14 cellular contexts compared by ENCODE assay signal in genomic region chr19:55553217-55554182, GRCh38. TPM values are rescaled to one million over a fixed set of nuclear protein-coding genes. Genes with fewer than 3 reads are reported as not detected.
DNase-seq lines count a peak whose midpoint lies in the region; TF ChIP-seq lines count a peak whose summit lies in the region.
"Had no signal": no experiment of that assay in that cellular context is flagged by ENCODE, and none has a peak within 500 bp of the region (broad histone marks: within the 10 kb centered on the region; RNA-seq: fewer than 3 reads in every experiment).

No MANE protein-coding gene starts in this region.

- BruUV-seq in OCI-LY7 (replicated peaks; lab: Mats Ljungman, UMichigan) = no TSS peak

- H4K20me1 ChIP-seq in GM23248 (ENCODE audit: insufficient read depth) = no peaks in the 10 kb centered on the region
- no peaks in the 10 kb centered on the region for H4K20me1 ChIP-seq in hepatocyte (ENCODE audit: insufficient read depth, poor library complexity, severe bottlenecking)
- no peaks in the 10 kb centered on the region for H4K20me1 ChIP-seq in OCI-LY7 (ENCODE audit: insufficient read depth, low read length)

- H2AFZ ChIP-seq in GM23248 (peak overlapping the region; percentile 32), hepatocyte (peak overlapping the region; percentile 12), OCI-LY7 (ENCODE audit: low read length) (no peak overlapping the region)

- H3K27me3 ChIP-seq in GM23248 (replicated peaks; ENCODE audit: insufficient read depth) (no peaks in the 10 kb centered on the region), hepatocyte (no peaks in the 10 kb centered on the region)
- H3K27me3 ChIP-seq: BE2C, uterus had no signal

- WGBS in GM23248 (ENCODE audit: low coverage in 1 of 2, low lambda C conversion rate in 2 of 2, missing lambda C conversion rate in 2 of 2), 2 experiments = 35 to 40% methylated on average over 12 to 13 of the region's 13 CpGs
- 53% methylated on average over 9 of the region's 13 CpGs for WGBS in hepatocyte (ENCODE audit: low lambda C conversion rate, missing lambda C conversion rate)

- peaks cover 5% of the 10 kb centered on the region for H3F3A ChIP-seq in GM23248 (ENCODE audit: insufficient read depth)

- 0 out of 2 replicates have a peak overlapping the region, but pooled peaks have one; percentile 5 for H3K9ac ChIP-seq in GM23248

- TF ChIP-seq CTCF in hepatocyte (IDR thresholded peaks at IDR 0.05; ENCODE audit: poor library complexity) (no peak), OCI-LY7 (conservative IDR thresholded peaks at IDR 0.05; ENCODE audit: low read length) (no peak)

- POLR2A ChIA-PET in OCI-LY7 (lab: Charles Lee) = no interaction called here

- H3K4me2 ChIP-seq in GM23248 (ENCODE audit: unreplicated experiment) (peak overlapping the region; percentile 20), hepatocyte (peak overlapping the region; percentile 27), OCI-LY7 (ENCODE audit: low read length) (no peak overlapping the region)

- H3K79me2 ChIP-seq in GM23248 (ENCODE audit: insufficient read depth) = no peaks in the 10 kb centered on the region
- H3K79me2 ChIP-seq in hepatocyte = no peaks in the 10 kb centered on the region
- no peaks in the 10 kb centered on the region for H3K79me2 ChIP-seq in OCI-LY7 (ENCODE audit: insufficient read depth, low read depth, low read length)

- H3K9me2 ChIP-seq in GM23248 (ENCODE audit: insufficient read depth) = no peaks in the 10 kb centered on the region
- H3K9me2 ChIP-seq in hepatocyte (replicated peaks; ENCODE audit: insufficient read depth) = no peaks in the 10 kb centered on the region
- no peaks in the 10 kb centered on the region for H3K9me2 ChIP-seq in OCI-LY7 (ENCODE audit: insufficient read depth, low read length)

- peak overlapping the region; percentile 46 for H3K27ac ChIP-seq in GM23248
- peak overlapping the region; percentile 43 for H3K27ac ChIP-seq in hepatocyte
- no peak overlapping the region for H3K27ac ChIP-seq in OCI-LY7 (ENCODE audit: low read depth, low read length, poor library complexity, severe bottlenecking)
- H3K27ac ChIP-seq: coronary artery, uterus had no signal

- in situ Hi-C loops in GM23248 (cut with MboI) = no loop called here

- no peaks in the 10 kb centered on the region for H3K36me3 ChIP-seq in GM23248 (ENCODE audit: low read depth)
- no peaks in the 10 kb centered on the region for H3K36me3 ChIP-seq in hepatocyte (replicated peaks; ENCODE audit: insufficient read depth, low read depth)
- no peaks in the 10 kb centered on the region for H3K36me3 ChIP-seq in OCI-LY7 (ENCODE audit: insufficient read depth, low read length)
- H3K36me3 ChIP-seq: BE2C, uterus had no signal

- H3K9me3 ChIP-seq in GM23248 (ENCODE audit: low read depth) = no peaks in the 10 kb centered on the region
- H3K9me3 ChIP-seq in hepatocyte (ENCODE audit: low read depth) = no peaks in the 10 kb centered on the region
- H3K9me3 ChIP-seq in OCI-LY7 (ENCODE audit: low read length) = no peaks in the 10 kb centered on the region
- H3K9me3 ChIP-seq: BE2C, uterus had no signal

- H3K4me1 ChIP-seq in GM23248 (ENCODE audit: insufficient read depth) (peaks cover 5% of the 10 kb centered on the region; the same call in 1 of the 2 replicates), hepatocyte (ENCODE audit: insufficient read depth) (peaks cover 12% of the 10 kb centered on the region), OCI-LY7 (ENCODE audit: insufficient read depth, low read length, poor library complexity, severe bottlenecking) (peaks cover 8% of the 10 kb centered on the region)
- H3K4me1 ChIP-seq: BE2C had no signal

- CTCF ChIA-PET in OCI-LY7 (lab: Charles Lee; ENCODE audit: unreplicated experiment) = interaction anchor here (0.6 kb wide), 1 partner anchor 75 kb away, joined by 3 read pairs; no protein-coding TSS in a partner anchor

- intact Hi-C loops in OCI-LY7 (cut with micrococcal nuclease; ENCODE audit: unreplicated experiment) = no loop called here

- DNase-seq in GM23248 = peak; percentile 28
- no peak for DNase-seq in hepatocyte (ENCODE audit: low spot score)
- DNase-seq in OCI-LY7 (ENCODE audit: low spot score) = no peak
- no peak for DNase-seq in NAMALWA (ENCODE audit: low spot score)
- DNase-seq: activated CD4-positive, alpha-beta T cell treated with anti-CD3 and anti-CD28 coated beads for 4 hours; activated gamma-delta T cell treated with Interleukin-2 at 50 U/mL for 16 hours; BE2C; kidney; NCI-H146; NCI-H748 treated with DMSO at 0.1 percent for 48 hours; stimulated activated CD8-positive, alpha-beta memory T cell treated with anti-CD3 and anti-CD28 coated beads, Interleukin-4, amount 100 ng/mL, for 48 hours; uterus had no signal

- H3K4me3 ChIP-seq in GM23248 (no peak overlapping the region), hepatocyte (no peak overlapping the region), OCI-LY7 (ENCODE audit: low read depth, low read length, poor library complexity, severe bottlenecking) (no peak overlapping the region)
- H3K4me3 ChIP-seq: coronary artery, uterus had no signal

RNA-seq across cellular contexts. Expression of gene SBK3, which starts 8.2 kb away (rescaled TPM):
- total RNA-seq in GM23248 (2014; rRNA removed; shearing (Covaris generic)) = not detected in 2 replicates
- polyA plus RNA-seq in GM23248 (2016; fragmentation: Nextera tagmentation; extraction: Ambion mirVana) (not detected in 2 replicates), hepatocyte (0.92 TPM in 1 of 2 replicates, not detected in the other)
- total RNA-seq in hepatocyte (0.57 TPM in 1 of 2 replicates, not detected in the other), OCI-LY7 (2022) (0.34 and 0.68 TPM in 2 replicates)
- not detected in 2 replicates for total RNA-seq in OCI-LY7 (2014; rRNA removed; shearing (Covaris generic))

RNA-seq across cellular contexts. Expression of gene SBK2, which starts 16.6 kb away (rescaled TPM):
- total RNA-seq in GM23248 (2014; rRNA removed; shearing (Covaris generic)) = not detected in 2 replicates
- polyA plus RNA-seq in GM23248 (2016; fragmentation: Nextera tagmentation; extraction: Ambion mirVana) (not detected in 2 replicates), hepatocyte (0.33 and 0.51 TPM in 2 replicates)
- total RNA-seq in hepatocyte (0.28 and 0.30 TPM in 2 replicates), OCI-LY7 (2022) (not detected in 2 replicates)
- total RNA-seq in OCI-LY7 (2014; rRNA removed; shearing (Covaris generic)) = not detected in 2 replicates
- total RNA-seq: fibroblast of villous mesenchyme, kidney, uterus had no signal

RNA-seq across cellular contexts. Expression of gene ZNF579, which starts 27.1 kb away (rescaled TPM):
- 7.1 and 7.9 TPM in 2 replicates for total RNA-seq in GM23248 (2014; rRNA removed; shearing (Covaris generic))
- 1.7 and 1.8 TPM in 2 replicates for polyA plus RNA-seq in GM23248 (2016; fragmentation: Nextera tagmentation; extraction: Ambion mirVana)
- 4.1 and 5.1 TPM in 2 replicates for total RNA-seq in hepatocyte
- polyA plus RNA-seq in hepatocyte = 14.8 and 21.7 TPM in 2 replicates
- 4.1 and 6.1 TPM in 2 replicates for total RNA-seq in OCI-LY7 (2014; rRNA removed; shearing (Covaris generic))
- total RNA-seq in OCI-LY7 (2022) = 11.1 and 11.6 TPM in 2 replicates

RNA-seq across cellular contexts. Expression of gene FIZ1, which starts 45.8 kb away (rescaled TPM):
- total RNA-seq in GM23248 (2014; rRNA removed; shearing (Covaris generic)) = 3.4 and 5.6 TPM in 2 replicates
- polyA plus RNA-seq in GM23248 (2016; fragmentation: Nextera tagmentation; extraction: Ambion mirVana) = 2.3 TPM in 2 replicates
- total RNA-seq in hepatocyte = 3.8 and 5.6 TPM in 2 replicates
- polyA plus RNA-seq in hepatocyte = 14.0 and 16.4 TPM in 2 replicates
- total RNA-seq in OCI-LY7 (2014; rRNA removed; shearing (Covaris generic)) = 6.0 and 6.8 TPM in 2 replicates
- total RNA-seq in OCI-LY7 (2022) = 17.1 and 18.0 TPM in 2 replicates

RNA-seq across cellular contexts. Expression of gene ZNF524, which starts 46.6 kb away (rescaled TPM):
- 9.9 and 17.8 TPM in 2 replicates for total RNA-seq in GM23248 (2014; rRNA removed; shearing (Covaris generic))
- polyA plus RNA-seq in GM23248 (2016; fragmentation: Nextera tagmentation; extraction: Ambion mirVana) (16.2 and 18.2 TPM in 2 replicates), hepatocyte (18.5 and 19.5 TPM in 2 replicates)
- total RNA-seq in hepatocyte (8.4 and 12.4 TPM in 2 replicates), OCI-LY7 (2022) (9.2 and 12.3 TPM in 2 replicates)
- total RNA-seq in OCI-LY7 (2014; rRNA removed; shearing (Covaris generic)) = 14.5 and 21.6 TPM in 2 replicates
